ENCODE assay signal across 2 cellular contexts in genomic region chr19:46015961-46016425, GRCh38.
TF ChIP-seq lines count a peak whose summit lies in the region.

No MANE protein-coding gene starts in this region.

TF ChIP-seq in endothelial cell of umbilical vein, 7 proteins besides CTCF, POLR2A, EP300 and RAD21:
- peak; percentile 96 for TF ChIP-seq EZH2 (IDR thresholded peaks at IDR 0.05; ENCODE audit: borderline replicate concordance, low read depth, low read length, severe bottlenecking)
- no peak for TF ChIP-seq POLR2AphosphoS5 (IDR thresholded peaks at IDR 0.05; ENCODE audit: insufficient read depth, low read depth, low read length)
- TF ChIP-seq GATA2 (IDR thresholded peaks at IDR 0.05; ENCODE audit: insufficient read depth, insufficient read length, low read depth, low read length) = no peak

TF ChIP-seq in neural cell, 6 proteins besides CTCF, POLR2A, EP300 and RAD21:
- TF ChIP-seq SMC3 (conservative IDR thresholded peaks at IDR 0.05; ENCODE audit: poor library complexity) = no peak
- TF ChIP-seq MXI1 (conservative IDR thresholded peaks at IDR 0.05; ENCODE audit: poor library complexity, severe bottlenecking) = no peak
- TF ChIP-seq POLR2AphosphoS5 (IDR thresholded peaks at IDR 0.05) = no peak
- no peak for TF ChIP-seq TAF1 (IDR thresholded peaks at IDR 0.05; ENCODE audit: low read depth)
- TF ChIP-seq EZH2 (IDR thresholded peaks at IDR 0.05; ENCODE audit: borderline replicate concordance, insufficient read depth, low read length, poor library complexity, severe bottlenecking) = no peak
- TF ChIP-seq, protein P1, sequence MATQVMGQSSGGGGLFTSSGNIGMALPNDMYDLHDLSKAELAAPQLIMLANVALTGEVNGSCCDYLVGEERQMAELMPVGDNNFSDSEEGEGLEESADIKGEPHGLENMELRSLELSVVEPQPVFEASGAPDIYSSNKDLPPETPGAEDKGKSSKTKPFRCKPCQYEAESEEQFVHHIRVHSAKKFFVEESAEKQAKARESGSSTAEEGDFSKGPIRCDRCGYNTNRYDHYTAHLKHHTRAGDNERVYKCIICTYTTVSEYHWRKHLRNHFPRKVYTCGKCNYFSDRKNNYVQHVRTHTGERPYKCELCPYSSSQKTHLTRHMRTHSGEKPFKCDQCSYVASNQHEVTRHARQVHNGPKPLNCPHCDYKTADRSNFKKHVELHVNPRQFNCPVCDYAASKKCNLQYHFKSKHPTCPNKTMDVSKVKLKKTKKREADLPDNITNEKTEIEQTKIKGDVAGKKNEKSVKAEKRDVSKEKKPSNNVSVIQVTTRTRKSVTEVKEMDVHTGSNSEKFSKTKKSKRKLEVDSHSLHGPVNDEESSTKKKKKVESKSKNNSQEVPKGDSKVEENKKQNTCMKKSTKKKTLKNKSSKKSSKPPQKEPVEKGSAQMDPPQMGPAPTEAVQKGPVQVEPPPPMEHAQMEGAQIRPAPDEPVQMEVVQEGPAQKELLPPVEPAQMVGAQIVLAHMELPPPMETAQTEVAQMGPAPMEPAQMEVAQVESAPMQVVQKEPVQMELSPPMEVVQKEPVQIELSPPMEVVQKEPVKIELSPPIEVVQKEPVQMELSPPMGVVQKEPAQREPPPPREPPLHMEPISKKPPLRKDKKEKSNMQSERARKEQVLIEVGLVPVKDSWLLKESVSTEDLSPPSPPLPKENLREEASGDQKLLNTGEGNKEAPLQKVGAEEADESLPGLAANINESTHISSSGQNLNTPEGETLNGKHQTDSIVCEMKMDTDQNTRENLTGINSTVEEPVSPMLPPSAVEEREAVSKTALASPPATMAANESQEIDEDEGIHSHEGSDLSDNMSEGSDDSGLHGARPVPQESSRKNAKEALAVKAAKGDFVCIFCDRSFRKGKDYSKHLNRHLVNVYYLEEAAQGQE (IDR thresholded peaks at IDR 0.05; ENCODE audit: borderline replicate concordance) = no peak
